Comparison of ENCODE assay signal across 7 cellular contexts in genomic region chr2:209495855-209496585, GRCh38.
DNase-seq lines count a peak whose midpoint lies in the region; ATAC-seq and TF ChIP-seq lines count a peak whose summit lies in the region.

No MANE protein-coding gene starts in this region.

- peaks cover 9 to 16% of the 10 kb centered on the region in 2 donors for H3K4me1 ChIP-seq in thyroid gland

- H3K9me3 ChIP-seq in thyroid gland: no peaks in the 10 kb centered on the region

- H3K27ac ChIP-seq in thyroid gland: peak overlapping the region; percentile 39 to 90 (median 52)

- TF ChIP-seq POLR2A in thyroid gland (IDR thresholded peaks at IDR 0.05): no peak

- H3K27me3 ChIP-seq in thyroid gland: no peaks in the 10 kb centered on the region

- DNase-seq in HT1080 (ENCODE audit: low read depth): peak; percentile 99
- DNase-seq in SW480 (ENCODE audit: low spot score): peak; percentile 89
- peak; percentile 36 for DNase-seq in iPS-NIHi11 (ENCODE audit: low spot score)
- peak in 1 of 2 donors; percentile 15 for DNase-seq in thyroid gland
- no peak for DNase-seq in activated CD4-positive, alpha-beta T cell treated with anti-CD3 and anti-CD28 coated beads for 48 hours

- ATAC-seq in GM19351 (IDR thresholded peaks at IDR 0.05; ENCODE audit: unreplicated experiment) (no peak), HG03045 (IDR thresholded peaks at IDR 0.05; ENCODE audit: unreplicated experiment) (no peak)

- no peak overlapping the region for H3K4me3 ChIP-seq in thyroid gland (replicated peaks in 1 of 3)

- WGBS in thyroid gland, 2 donors: 30 to 41% methylated on average over 4 of the region's 4 CpGs

- H3K36me3 ChIP-seq in thyroid gland: no peaks in the 10 kb centered on the region

- intact Hi-C loops in thyroid gland (cut with DNase I): no loop called here

- no peak for TF ChIP-seq CTCF in thyroid gland (IDR thresholded peaks at IDR 0.05)
